8 cellular contexts compared by ENCODE assay signal in genomic region chr16:15949210-15950166, GRCh38. TPM values are rescaled to one million over a fixed set of nuclear protein-coding genes. Genes with fewer than 3 reads are reported as not detected.
DNase-seq lines count a peak whose midpoint lies in the region; ATAC-seq and TF ChIP-seq lines count a peak whose summit lies in the region.

Gene ABCC1 (plus strand): TSS chr16:15949616. CDS start chr16:15949752, 136 bp downstream.

- CTCF ChIA-PET in Caco-2 (lab: Charles Lee) = interaction anchor here (1.1 kb wide), 1 partner anchor 61 kb away, joined by 6 read pairs; the partner anchor contains the start of gene CEP20

- peak within 1 kb of the TSS; percentile 72 for H3K4me3 ChIP-seq in Caco-2 (ENCODE audit: low read depth, low read length)
- H3K4me3 ChIP-seq in MG63 = peak within 1 kb of the TSS; percentile 85

- no peaks in the 10 kb centered on the region for H3K9me3 Mint-ChIP-seq in Caco-2 (ENCODE audit: unreplicated experiment)
- H3K9me3 Mint-ChIP-seq in memory B cell = no peaks in the 10 kb centered on the region

- no peaks in the 10 kb centered on the region for H3K27me3 Mint-ChIP-seq in Caco-2 (ENCODE audit: insufficient read depth, unreplicated experiment)
- H3K27me3 Mint-ChIP-seq in memory B cell = no peaks in the 10 kb centered on the region

- peak within 1 kb of the TSS; percentile 82 for H3K4me3 Mint-ChIP-seq in Caco-2 (ENCODE audit: unreplicated experiment)
- H3K4me3 Mint-ChIP-seq in memory B cell = peak within 1 kb of the TSS; percentile 95

- H3K36me3 Mint-ChIP-seq in Caco-2 (ENCODE audit: insufficient read depth, unreplicated experiment) (no peaks in the 10 kb centered on the region), memory B cell (no peaks in the 10 kb centered on the region)

- BruUV-seq in Caco-2 (replicated peaks; lab: Mats Ljungman, UMichigan) = no TSS peak

- H3K36me3 ChIP-seq in Caco-2 (ENCODE audit: control insufficient read depth, insufficient read depth, low read length) = no peaks in the 10 kb centered on the region
- H3K36me3 ChIP-seq in MG63 = peaks cover 33% of the 10 kb centered on the region

- intact Hi-C loops in Caco-2 (cut with micrococcal nuclease; ENCODE audit: unreplicated experiment) = no loop called here

- peak within 1 kb of the TSS; percentile 69 for H3K27ac Mint-ChIP-seq in Caco-2 (ENCODE audit: unreplicated experiment)
- peak within 1 kb of the TSS; percentile 95 for H3K27ac Mint-ChIP-seq in memory B cell

- peak; percentile 58 for ATAC-seq in GM21515 (IDR thresholded peaks at IDR 0.05; ENCODE audit: unreplicated experiment)
- peak; percentile 71 for ATAC-seq in memory B cell (ENCODE audit: low read depth)

- H3K27me3 ChIP-seq in Caco-2 (replicated peaks; ENCODE audit: control insufficient read depth, insufficient read depth, low read length) (no peaks in the 10 kb centered on the region), MG63 (no peaks in the 10 kb centered on the region)

- TF ChIP-seq CTCF in Caco-2 (IDR thresholded peaks at IDR 0.05; ENCODE audit: insufficient read depth in 1 of 2, low read depth in 1 of 2, low read length in 1 of 2, severe bottlenecking in 1 of 2, unreplicated experiment in 1 of 2) = peak in 1 of 2 experiments; percentile 4

- H3K4me1 ChIP-seq in Caco-2 = peaks cover 6% of the 10 kb centered on the region; the same call in 1 of the 2 replicates

- POLR2A ChIA-PET in Caco-2 (lab: Charles Lee) = no interaction called here

- DNase-seq in Caco-2 (peak; percentile 40 to 50), MG63 (peak; percentile 65), ecto neural progenitor cell (ENCODE audit: low spot score) (peak; percentile 66), memory B cell (ENCODE audit: low spot score in 2 of 2) (peak; percentile 29 to 57), dedifferentiated amniotic fluid mesenchymal stem cell (ENCODE audit: extremely low spot score) (no peak)
- peak; percentile 46 for DNase-seq in activated CD4-positive, alpha-beta T cell treated with anti-CD3 and anti-CD28 coated beads, Interleukin-2, amount 50 U/mL, for 1 hour
- peak; percentile 55 to 67 for DNase-seq in stimulated activated CD8-positive, alpha-beta memory T cell treated with anti-CD3 and anti-CD28 coated beads, Interleukin-15, amount 100 ng/mL, for 48 hours (ENCODE audit: low read depth in 2 of 2)

- H3K9me3 ChIP-seq in Caco-2 (no peaks in the 10 kb centered on the region), MG63 (no peaks in the 10 kb centered on the region)

- H3K4me1 Mint-ChIP-seq in Caco-2 (ENCODE audit: low read depth, unreplicated experiment) (peaks cover 7% of the 10 kb centered on the region), memory B cell (peaks cover 30% of the 10 kb centered on the region)

RNA-seq across cellular contexts. Expression of gene ABCC1, which starts in this region (rescaled TPM):
- 22.3 and 24.8 TPM in 2 replicates for total RNA-seq in Caco-2 (2022)
- total RNA-seq in MG63 (2014; rRNA removed; shearing (Covaris generic); ENCODE audit: low replicate concordance) = 35.8 and 48.0 TPM in 2 replicates
